Comparison of ENCODE assay signal across 1 cellular context in the genomic region with DNA sequence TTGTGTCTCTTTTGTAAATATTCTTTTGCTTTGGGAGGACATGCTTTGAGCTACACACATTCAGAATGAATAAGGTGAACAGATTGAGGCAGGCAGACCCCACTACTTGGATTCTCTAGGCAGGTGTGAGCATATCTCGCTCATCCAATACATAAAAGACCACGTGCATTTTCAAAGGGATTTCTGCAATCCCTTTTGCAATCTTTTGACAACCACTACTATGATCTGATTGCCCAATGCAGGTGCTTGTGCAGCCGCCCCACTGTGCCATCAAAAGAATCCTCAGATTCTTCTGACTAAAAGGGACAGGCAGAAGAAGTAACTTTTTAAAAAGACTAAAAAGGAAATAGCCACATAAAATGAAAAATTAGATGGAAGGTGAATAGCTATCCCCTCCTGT.
TF ChIP-seq lines count a peak whose summit lies in the region.

No MANE protein-coding gene starts in this region.

TF ChIP-seq in HepG2, 621 proteins besides CTCF, POLR2A, EP300 and RAD21 (continued from another document and continues in another):
- TF ChIP-seq, protein P1, sequence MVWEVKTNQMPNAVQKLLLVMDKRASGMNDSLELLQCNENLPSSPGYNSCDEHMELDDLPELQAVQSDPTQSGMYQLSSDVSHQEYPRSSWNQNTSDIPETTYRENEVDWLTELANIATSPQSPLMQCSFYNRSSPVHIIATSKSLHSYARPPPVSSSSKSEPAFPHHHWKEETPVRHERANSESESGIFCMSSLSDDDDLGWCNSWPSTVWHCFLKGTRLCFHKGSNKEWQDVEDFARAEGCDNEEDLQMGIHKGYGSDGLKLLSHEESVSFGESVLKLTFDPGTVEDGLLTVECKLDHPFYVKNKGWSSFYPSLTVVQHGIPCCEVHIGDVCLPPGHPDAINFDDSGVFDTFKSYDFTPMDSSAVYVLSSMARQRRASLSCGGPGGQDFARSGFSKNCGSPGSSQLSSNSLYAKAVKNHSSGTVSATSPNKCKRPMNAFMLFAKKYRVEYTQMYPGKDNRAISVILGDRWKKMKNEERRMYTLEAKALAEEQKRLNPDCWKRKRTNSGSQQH (CRISPR knock-in tag; IDR thresholded peaks at IDR 0.05; ENCODE audit: low read depth), result no peak
- TF ChIP-seq NAIF1 (CRISPR knock-in tag; IDR thresholded peaks at IDR 0.05; ENCODE audit: borderline replicate concordance) (no peak), FOXO1 (CRISPR knock-in tag; IDR thresholded peaks at IDR 0.05) (0 out of 2 replicates have a peak, but pooled peaks have one; percentile 26), ZNF468 (CRISPR knock-in tag; IDR thresholded peaks at IDR 0.05) (no peak), CEBPG (CRISPR knock-in tag; IDR thresholded peaks at IDR 0.05) (peak; percentile 94), MXI1 (IDR thresholded peaks at IDR 0.05; ENCODE audit: borderline replicate concordance, low read depth, low read length) (peak; percentile 67; the same call in 1 of the 3 replicates), XBP1 (CRISPR knock-in tag; IDR thresholded peaks at IDR 0.05) (no peak), FOXA1 (IDR thresholded peaks at IDR 0.05) (no peak), FOXA1 (CRISPR knock-in tag; IDR thresholded peaks at IDR 0.05) (peak; percentile 6; the same call in 1 of the 2 replicates), ZNF256 (CRISPR knock-in tag; conservative IDR thresholded peaks at IDR 0.05) (no peak), PTBP1 (IDR thresholded peaks at IDR 0.05; ENCODE audit: low read depth, low read length, poor library complexity, severe bottlenecking) (no peak), ZEB1 (IDR thresholded peaks at IDR 0.05; ENCODE audit: insufficient replicate concordance, low read depth) (peak; percentile 30), ZBTB7A (CRISPR knock-in tag; IDR thresholded peaks at IDR 0.05) (no peak), ZNF720 (CRISPR knock-in tag; IDR thresholded peaks at IDR 0.05) (no peak), MED1 (CRISPR knock-in tag; IDR thresholded peaks at IDR 0.05) (peak; percentile 49), RXRB (CRISPR knock-in tag; IDR thresholded peaks at IDR 0.05; ENCODE audit: borderline replicate concordance) (0 out of 2 replicates have a peak, but pooled peaks have one; percentile 38), SMARCC2 (IDR thresholded peaks at IDR 0.05) (no peak), NR1H2 (CRISPR knock-in tag; IDR thresholded peaks at IDR 0.05; ENCODE audit: borderline replicate concordance, low read depth) (no peak), EZH2 (conservative IDR thresholded peaks at IDR 0.05; ENCODE audit: low read depth, low read length) (no peak), ZNF629 (CRISPR knock-in tag; conservative IDR thresholded peaks at IDR 0.05) (no peak), RFX3 (CRISPR knock-in tag; IDR thresholded peaks at IDR 0.05) (no peak), GPN1 (CRISPR knock-in tag; IDR thresholded peaks at IDR 0.05; ENCODE audit: borderline replicate concordance) (no peak), ZBTB7B (CRISPR knock-in tag; IDR thresholded peaks at IDR 0.05) (peak; percentile 44; the same call in 1 of the 2 replicates)
- TF ChIP-seq, protein P2, sequence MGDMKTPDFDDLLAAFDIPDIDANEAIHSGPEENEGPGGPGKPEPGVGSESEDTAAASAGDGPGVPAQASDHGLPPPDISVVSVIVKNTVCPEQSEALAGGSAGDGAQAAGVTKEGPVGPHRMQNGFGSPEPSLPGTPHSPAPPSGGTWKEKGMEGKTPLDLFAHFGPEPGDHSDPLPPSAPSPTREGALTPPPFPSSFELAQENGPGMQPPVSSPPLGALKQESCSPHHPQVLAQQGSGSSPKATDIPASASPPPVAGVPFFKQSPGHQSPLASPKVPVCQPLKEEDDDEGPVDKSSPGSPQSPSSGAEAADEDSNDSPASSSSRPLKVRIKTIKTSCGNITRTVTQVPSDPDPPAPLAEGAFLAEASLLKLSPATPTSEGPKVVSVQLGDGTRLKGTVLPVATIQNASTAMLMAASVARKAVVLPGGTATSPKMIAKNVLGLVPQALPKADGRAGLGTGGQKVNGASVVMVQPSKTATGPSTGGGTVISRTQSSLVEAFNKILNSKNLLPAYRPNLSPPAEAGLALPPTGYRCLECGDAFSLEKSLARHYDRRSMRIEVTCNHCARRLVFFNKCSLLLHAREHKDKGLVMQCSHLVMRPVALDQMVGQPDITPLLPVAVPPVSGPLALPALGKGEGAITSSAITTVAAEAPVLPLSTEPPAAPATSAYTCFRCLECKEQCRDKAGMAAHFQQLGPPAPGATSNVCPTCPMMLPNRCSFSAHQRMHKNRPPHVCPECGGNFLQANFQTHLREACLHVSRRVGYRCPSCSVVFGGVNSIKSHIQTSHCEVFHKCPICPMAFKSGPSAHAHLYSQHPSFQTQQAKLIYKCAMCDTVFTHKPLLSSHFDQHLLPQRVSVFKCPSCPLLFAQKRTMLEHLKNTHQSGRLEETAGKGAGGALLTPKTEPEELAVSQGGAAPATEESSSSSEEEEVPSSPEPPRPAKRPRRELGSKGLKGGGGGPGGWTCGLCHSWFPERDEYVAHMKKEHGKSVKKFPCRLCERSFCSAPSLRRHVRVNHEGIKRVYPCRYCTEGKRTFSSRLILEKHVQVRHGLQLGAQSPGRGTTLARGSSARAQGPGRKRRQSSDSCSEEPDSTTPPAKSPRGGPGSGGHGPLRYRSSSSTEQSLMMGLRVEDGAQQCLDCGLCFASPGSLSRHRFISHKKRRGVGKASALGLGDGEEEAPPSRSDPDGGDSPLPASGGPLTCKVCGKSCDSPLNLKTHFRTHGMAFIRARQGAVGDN (CRISPR knock-in tag; IDR thresholded peaks at IDR 0.05), result no peak
- TF ChIP-seq, protein P3, sequence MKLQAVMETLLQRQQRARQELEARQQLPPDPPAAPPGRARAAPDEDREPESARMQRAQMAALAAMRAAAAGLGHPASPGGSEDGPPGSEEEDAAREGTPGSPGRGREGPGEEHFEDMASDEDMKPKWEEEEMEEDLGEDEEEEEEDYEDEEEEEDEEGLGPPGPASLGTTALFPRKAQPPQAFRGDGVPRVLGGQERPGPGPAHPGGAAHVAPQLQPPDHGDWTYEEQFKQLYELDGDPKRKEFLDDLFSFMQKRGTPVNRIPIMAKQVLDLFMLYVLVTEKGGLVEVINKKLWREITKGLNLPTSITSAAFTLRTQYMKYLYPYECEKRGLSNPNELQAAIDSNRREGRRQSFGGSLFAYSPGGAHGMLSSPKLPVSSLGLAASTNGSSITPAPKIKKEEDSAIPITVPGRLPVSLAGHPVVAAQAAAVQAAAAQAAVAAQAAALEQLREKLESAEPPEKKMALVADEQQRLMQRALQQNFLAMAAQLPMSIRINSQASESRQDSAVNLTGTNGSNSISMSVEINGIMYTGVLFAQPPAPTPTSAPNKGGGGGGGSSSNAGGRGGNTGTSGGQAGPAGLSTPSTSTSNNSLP (IDR thresholded peaks at IDR 0.05; ENCODE audit: low read depth, low read length), result 0 out of 2 replicates have a peak, but pooled peaks have one; percentile 29
- TF ChIP-seq, protein P4, sequence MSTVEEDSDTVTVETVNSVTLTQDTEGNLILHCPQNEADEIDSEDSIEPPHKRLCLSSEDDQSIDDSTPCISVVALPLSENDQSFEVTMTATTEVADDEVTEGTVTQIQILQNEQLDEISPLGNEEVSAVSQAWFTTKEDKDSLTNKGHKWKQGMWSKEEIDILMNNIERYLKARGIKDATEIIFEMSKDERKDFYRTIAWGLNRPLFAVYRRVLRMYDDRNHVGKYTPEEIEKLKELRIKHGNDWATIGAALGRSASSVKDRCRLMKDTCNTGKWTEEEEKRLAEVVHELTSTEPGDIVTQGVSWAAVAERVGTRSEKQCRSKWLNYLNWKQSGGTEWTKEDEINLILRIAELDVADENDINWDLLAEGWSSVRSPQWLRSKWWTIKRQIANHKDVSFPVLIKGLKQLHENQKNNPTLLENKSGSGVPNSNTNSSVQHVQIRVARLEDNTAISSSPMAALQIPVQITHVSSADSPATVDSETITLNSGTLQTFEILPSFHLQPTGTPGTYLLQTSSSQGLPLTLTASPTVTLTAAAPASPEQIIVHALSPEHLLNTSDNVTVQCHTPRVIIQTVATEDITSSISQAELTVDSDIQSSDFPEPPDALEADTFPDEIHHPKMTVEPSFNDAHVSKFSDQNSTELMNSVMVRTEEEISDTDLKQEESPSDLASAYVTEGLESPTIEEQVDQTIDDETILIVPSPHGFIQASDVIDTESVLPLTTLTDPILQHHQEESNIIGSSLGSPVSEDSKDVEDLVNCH (CRISPR knock-in tag; IDR thresholded peaks at IDR 0.05), result no peak
- TF ChIP-seq, protein P5, sequence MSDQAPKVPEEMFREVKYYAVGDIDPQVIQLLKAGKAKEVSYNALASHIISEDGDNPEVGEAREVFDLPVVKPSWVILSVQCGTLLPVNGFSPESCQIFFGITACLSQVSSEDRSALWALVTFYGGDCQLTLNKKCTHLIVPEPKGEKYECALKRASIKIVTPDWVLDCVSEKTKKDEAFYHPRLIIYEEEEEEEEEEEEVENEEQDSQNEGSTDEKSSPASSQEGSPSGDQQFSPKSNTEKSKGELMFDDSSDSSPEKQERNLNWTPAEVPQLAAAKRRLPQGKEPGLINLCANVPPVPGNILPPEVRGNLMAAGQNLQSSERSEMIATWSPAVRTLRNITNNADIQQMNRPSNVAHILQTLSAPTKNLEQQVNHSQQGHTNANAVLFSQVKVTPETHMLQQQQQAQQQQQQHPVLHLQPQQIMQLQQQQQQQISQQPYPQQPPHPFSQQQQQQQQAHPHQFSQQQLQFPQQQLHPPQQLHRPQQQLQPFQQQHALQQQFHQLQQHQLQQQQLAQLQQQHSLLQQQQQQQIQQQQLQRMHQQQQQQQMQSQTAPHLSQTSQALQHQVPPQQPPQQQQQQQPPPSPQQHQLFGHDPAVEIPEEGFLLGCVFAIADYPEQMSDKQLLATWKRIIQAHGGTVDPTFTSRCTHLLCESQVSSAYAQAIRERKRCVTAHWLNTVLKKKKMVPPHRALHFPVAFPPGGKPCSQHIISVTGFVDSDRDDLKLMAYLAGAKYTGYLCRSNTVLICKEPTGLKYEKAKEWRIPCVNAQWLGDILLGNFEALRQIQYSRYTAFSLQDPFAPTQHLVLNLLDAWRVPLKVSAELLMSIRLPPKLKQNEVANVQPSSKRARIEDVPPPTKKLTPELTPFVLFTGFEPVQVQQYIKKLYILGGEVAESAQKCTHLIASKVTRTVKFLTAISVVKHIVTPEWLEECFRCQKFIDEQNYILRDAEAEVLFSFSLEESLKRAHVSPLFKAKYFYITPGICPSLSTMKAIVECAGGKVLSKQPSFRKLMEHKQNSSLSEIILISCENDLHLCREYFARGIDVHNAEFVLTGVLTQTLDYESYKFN (CRISPR knock-in tag; conservative IDR thresholded peaks at IDR 0.05), result peak; percentile 37; the same call in 1 of the 2 replicates
- TF ChIP-seq, protein P6, sequence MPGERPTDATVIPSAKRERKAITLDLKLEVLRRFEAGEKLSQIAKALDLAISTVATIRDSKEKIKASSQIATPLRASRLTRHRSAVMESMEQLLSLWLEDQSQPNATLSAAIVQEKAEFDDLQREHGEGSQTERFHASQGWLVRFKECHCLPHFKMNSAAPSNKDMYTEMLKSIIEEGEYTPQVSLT (CRISPR knock-in tag; IDR thresholded peaks at IDR 0.05; ENCODE audit: borderline replicate concordance, low read depth), result no peak
- TF ChIP-seq, protein P7, sequence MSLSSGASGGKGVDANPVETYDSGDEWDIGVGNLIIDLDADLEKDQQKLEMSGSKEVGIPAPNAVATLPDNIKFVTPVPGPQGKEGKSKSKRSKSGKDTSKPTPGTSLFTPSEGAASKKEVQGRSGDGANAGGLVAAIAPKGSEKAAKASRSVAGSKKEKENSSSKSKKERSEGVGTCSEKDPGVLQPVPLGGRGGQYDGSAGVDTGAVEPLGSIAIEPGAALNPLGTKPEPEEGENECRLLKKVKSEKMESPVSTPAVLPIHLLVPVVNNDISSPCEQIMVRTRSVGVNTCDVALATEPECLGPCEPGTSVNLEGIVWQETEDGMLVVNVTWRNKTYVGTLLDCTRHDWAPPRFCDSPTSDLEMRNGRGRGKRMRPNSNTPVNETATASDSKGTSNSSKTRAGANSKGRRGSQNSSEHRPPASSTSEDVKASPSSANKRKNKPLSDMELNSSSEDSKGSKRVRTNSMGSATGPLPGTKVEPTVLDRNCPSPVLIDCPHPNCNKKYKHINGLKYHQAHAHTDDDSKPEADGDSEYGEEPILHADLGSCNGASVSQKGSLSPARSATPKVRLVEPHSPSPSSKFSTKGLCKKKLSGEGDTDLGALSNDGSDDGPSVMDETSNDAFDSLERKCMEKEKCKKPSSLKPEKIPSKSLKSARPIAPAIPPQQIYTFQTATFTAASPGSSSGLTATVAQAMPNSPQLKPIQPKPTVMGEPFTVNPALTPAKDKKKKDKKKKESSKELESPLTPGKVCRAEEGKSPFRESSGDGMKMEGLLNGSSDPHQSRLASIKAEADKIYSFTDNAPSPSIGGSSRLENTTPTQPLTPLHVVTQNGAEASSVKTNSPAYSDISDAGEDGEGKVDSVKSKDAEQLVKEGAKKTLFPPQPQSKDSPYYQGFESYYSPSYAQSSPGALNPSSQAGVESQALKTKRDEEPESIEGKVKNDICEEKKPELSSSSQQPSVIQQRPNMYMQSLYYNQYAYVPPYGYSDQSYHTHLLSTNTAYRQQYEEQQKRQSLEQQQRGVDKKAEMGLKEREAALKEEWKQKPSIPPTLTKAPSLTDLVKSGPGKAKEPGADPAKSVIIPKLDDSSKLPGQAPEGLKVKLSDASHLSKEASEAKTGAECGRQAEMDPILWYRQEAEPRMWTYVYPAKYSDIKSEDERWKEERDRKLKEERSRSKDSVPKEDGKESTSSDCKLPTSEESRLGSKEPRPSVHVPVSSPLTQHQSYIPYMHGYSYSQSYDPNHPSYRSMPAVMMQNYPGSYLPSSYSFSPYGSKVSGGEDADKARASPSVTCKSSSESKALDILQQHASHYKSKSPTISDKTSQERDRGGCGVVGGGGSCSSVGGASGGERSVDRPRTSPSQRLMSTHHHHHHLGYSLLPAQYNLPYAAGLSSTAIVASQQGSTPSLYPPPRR (CRISPR knock-in tag; IDR thresholded peaks at IDR 0.05; ENCODE audit: borderline replicate concordance), result no peak
- TF ChIP-seq, protein P8, sequence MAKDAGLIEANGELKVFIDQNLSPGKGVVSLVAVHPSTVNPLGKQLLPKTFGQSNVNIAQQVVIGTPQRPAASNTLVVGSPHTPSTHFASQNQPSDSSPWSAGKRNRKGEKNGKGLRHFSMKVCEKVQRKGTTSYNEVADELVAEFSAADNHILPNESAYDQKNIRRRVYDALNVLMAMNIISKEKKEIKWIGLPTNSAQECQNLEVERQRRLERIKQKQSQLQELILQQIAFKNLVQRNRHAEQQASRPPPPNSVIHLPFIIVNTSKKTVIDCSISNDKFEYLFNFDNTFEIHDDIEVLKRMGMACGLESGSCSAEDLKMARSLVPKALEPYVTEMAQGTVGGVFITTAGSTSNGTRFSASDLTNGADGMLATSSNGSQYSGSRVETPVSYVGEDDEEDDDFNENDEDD (CRISPR knock-in tag; IDR thresholded peaks at IDR 0.05; ENCODE audit: borderline replicate concordance), result peak; percentile 35; the same call in 1 of the 2 replicates
